Comparison of ENCODE assay signal across 19 cellular contexts in the genomic region with DNA sequence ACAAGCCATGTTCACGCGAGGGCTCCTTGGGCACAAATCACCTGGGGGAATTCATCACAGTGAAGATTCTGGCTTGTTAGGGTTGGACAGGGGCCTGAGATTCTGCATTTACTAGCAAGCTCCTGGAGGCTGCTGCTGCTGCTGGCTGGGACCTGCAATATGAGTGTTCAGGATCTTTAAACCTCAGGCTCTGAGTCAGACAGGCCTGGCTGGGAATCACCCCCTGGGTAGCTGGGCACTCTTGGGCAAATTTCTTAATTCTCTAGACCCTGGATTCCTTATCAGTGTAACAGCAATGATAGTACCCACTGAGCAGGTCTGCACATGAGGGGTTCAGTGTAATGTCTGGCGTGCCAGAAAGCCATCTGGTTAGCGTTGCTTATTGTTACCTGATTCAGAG.
"Had no signal": no experiment of that assay in that cellular context is flagged by ENCODE, and none has a peak within 500 bp of the region (broad histone marks: within the 10 kb centered on the region; RNA-seq: fewer than 3 reads in every experiment).

No MANE protein-coding gene starts in this region.

- ATAC-seq: effector memory CD8-positive, alpha-beta T cell; left lobe of liver; right cardiac atrium had no signal

- H3K4me1 ChIP-seq: ascending aorta, tibial nerve had no signal

- H3K4me3 ChIP-seq: ascending aorta, skin epidermis, tibial nerve had no signal

- DNase-seq: activated CD4-positive, alpha-beta T cell treated with anti-CD3 and anti-CD28 coated beads, Interleukin-2, amount 50 U/mL, for 1 hour; activated CD8-positive, alpha-beta memory T cell treated with anti-CD3 and anti-CD28 coated beads, Interleukin-2, amount 50 U/mL, for 48 hours; activated effector memory CD4-positive, alpha-beta T cell treated with Interleukin-2 at 50 U/mL for 16 hours; activated naive CD4-positive, alpha-beta T cell treated with anti-CD3 and anti-CD28 coated beads, Interleukin-2, amount 50 U/mL, for 16 hours; activated T-cell treated with anti-CD3 and anti-CD28 coated beads, Interleukin-2, amount 50 U/mL, for 48 hours; dermis blood vessel endothelial cell; effector memory CD8-positive, alpha-beta T cell; hypothalamus; right cardiac atrium; stimulated activated CD4-positive, alpha-beta T cell treated with anti-CD3 and anti-CD28 coated beads, Interleukin-15, amount 100 ng/mL, for 24 hours; stimulated activated CD4-positive, alpha-beta T cell treated with anti-CD3 and anti-CD28 coated beads, Interleukin-2, amount 100 ng/mL, for 48 hours; T1000 had no signal

- H3K27me3 ChIP-seq: ascending aorta, tibial nerve had no signal

- H3K9me3 ChIP-seq: ascending aorta, tibial nerve had no signal

- H3K36me3 ChIP-seq: ascending aorta, tibial nerve had no signal

- H3K4me3 Mint-ChIP-seq: effector memory CD8-positive, alpha-beta T cell; stimulated activated naive CD8-positive, alpha-beta T cell treated with anti-CD3 and anti-CD28 coated beads, Interleukin-15, Interleukin-2, amounts not matched to agents 100 ng/mL and 50 ng/mL, for 24 hours had no signal

- H3K27ac Mint-ChIP-seq: effector memory CD8-positive, alpha-beta T cell; progenitor cell of endocrine pancreas; stimulated activated naive CD8-positive, alpha-beta T cell treated with anti-CD3 and anti-CD28 coated beads, Interleukin-15, Interleukin-2, amounts not matched to agents 100 ng/mL and 50 ng/mL, for 24 hours had no signal

- H3K27ac ChIP-seq: ascending aorta, epithelial cell of prostate, skin epidermis, tibial nerve had no signal

- H3K9me3 Mint-ChIP-seq: effector memory CD8-positive, alpha-beta T cell; stimulated activated naive CD8-positive, alpha-beta T cell treated with anti-CD3 and anti-CD28 coated beads, Interleukin-15, Interleukin-2, amounts not matched to agents 100 ng/mL and 50 ng/mL, for 24 hours had no signal
